1 cellular context compared by ENCODE assay signal in genomic region chr3:172140499-172141391, GRCh38.
TF ChIP-seq lines count a peak whose summit lies in the region.

No MANE protein-coding gene starts in this region.

TF ChIP-seq in HepG2, 621 proteins besides CTCF, POLR2A, EP300 and RAD21 (continued from another document and continues in another):
- TF ChIP-seq ZHX1 (CRISPR knock-in tag; IDR thresholded peaks at IDR 0.05; ENCODE audit: low read depth) (peak; percentile 87), JUND (CRISPR knock-in tag; IDR thresholded peaks at IDR 0.05) (peak; percentile 97), PREB (CRISPR knock-in tag; IDR thresholded peaks at IDR 0.05) (no peak), ZNF550 (CRISPR knock-in tag; IDR thresholded peaks at IDR 0.05; ENCODE audit: borderline replicate concordance) (no peak), SALL2 (CRISPR knock-in tag; IDR thresholded peaks at IDR 0.05) (peak; percentile 87), RFXAP (CRISPR knock-in tag; IDR thresholded peaks at IDR 0.05; ENCODE audit: borderline replicate concordance) (peak; percentile 80), ZNF788 (CRISPR knock-in tag; IDR thresholded peaks at IDR 0.05; ENCODE audit: borderline replicate concordance) (peak; percentile 68; the same call in 1 of the 2 replicates), ZKSCAN8 (CRISPR knock-in tag; IDR thresholded peaks at IDR 0.05; ENCODE audit: borderline replicate concordance) (peak; percentile 96), ZNF12 (CRISPR knock-in tag; IDR thresholded peaks at IDR 0.05) (peak; percentile 70; the same call in 1 of the 2 replicates), RCOR2 (CRISPR knock-in tag; IDR thresholded peaks at IDR 0.05) (peak; percentile 94), BRD4 (CRISPR knock-in tag; IDR thresholded peaks at IDR 0.05) (peak; percentile 85; the same call in 1 of the 2 replicates), PRPF4 (IDR thresholded peaks at IDR 0.05; ENCODE audit: low read depth, low read length, poor library complexity, severe bottlenecking) (no peak), ZNF335 (CRISPR knock-in tag; IDR thresholded peaks at IDR 0.05) (peak; percentile 59; the same call in 1 of the 2 replicates), ZNF598 (CRISPR knock-in tag; IDR thresholded peaks at IDR 0.05; ENCODE audit: borderline replicate concordance) (no peak), YEATS2 (CRISPR knock-in tag; IDR thresholded peaks at IDR 0.05; ENCODE audit: borderline replicate concordance) (no peak), HIC2 (CRISPR knock-in tag; IDR thresholded peaks at IDR 0.05; ENCODE audit: low read depth) (no peak), FOSL1 (CRISPR knock-in tag; IDR thresholded peaks at IDR 0.05; ENCODE audit: borderline replicate concordance) (peak; percentile 30; the same call in 1 of the 2 replicates), ZNF343 (CRISPR knock-in tag; IDR thresholded peaks at IDR 0.05) (no peak), PCBP1 (IDR thresholded peaks at IDR 0.05; ENCODE audit: borderline replicate concordance, low read depth, low read length) (no peak), SUZ12 (IDR thresholded peaks at IDR 0.05; ENCODE audit: low read depth, low read length) (no peak), ZNF503 (CRISPR knock-in tag; IDR thresholded peaks at IDR 0.05) (peak; percentile 96), POGZ (CRISPR knock-in tag; IDR thresholded peaks at IDR 0.05) (peak; percentile 84), ZNF274 (CRISPR knock-in tag; IDR thresholded peaks at IDR 0.05) (peak; percentile 40; the same call in 1 of the 2 replicates), ZFY (CRISPR knock-in tag; IDR thresholded peaks at IDR 0.05) (peak; percentile 38; the same call in 1 of the 2 replicates), TCF7L2 (IDR thresholded peaks at IDR 0.05; ENCODE audit: low read depth, low read length) (peak; percentile 33; the same call in 1 of the 2 replicates), KDM1A (CRISPR knock-in tag; IDR thresholded peaks at IDR 0.05) (peak; percentile 57; the same call in 1 of the 2 replicates), HCFC1 (IDR thresholded peaks at IDR 0.05; ENCODE audit: low read depth, low read length) (no peak), TGIF2 (CRISPR knock-in tag; IDR thresholded peaks at IDR 0.05) (peak; percentile 99), ZNF572 (CRISPR knock-in tag; IDR thresholded peaks at IDR 0.05) (no peak)
- TF ChIP-seq, protein P1, sequence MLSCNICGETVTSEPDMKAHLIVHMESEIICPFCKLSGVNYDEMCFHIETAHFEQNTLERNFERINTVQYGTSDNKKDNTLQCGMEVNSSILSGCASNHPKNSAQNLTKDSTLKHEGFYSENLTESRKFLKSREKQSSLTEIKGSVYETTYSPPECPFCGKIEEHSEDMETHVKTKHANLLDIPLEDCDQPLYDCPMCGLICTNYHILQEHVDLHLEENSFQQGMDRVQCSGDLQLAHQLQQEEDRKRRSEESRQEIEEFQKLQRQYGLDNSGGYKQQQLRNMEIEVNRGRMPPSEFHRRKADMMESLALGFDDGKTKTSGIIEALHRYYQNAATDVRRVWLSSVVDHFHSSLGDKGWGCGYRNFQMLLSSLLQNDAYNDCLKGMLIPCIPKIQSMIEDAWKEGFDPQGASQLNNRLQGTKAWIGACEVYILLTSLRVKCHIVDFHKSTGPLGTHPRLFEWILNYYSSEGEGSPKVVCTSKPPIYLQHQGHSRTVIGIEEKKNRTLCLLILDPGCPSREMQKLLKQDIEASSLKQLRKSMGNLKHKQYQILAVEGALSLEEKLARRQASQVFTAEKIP (CRISPR knock-in tag; IDR thresholded peaks at IDR 0.05; ENCODE audit: borderline replicate concordance): no peak
- TF ChIP-seq, protein P2, sequence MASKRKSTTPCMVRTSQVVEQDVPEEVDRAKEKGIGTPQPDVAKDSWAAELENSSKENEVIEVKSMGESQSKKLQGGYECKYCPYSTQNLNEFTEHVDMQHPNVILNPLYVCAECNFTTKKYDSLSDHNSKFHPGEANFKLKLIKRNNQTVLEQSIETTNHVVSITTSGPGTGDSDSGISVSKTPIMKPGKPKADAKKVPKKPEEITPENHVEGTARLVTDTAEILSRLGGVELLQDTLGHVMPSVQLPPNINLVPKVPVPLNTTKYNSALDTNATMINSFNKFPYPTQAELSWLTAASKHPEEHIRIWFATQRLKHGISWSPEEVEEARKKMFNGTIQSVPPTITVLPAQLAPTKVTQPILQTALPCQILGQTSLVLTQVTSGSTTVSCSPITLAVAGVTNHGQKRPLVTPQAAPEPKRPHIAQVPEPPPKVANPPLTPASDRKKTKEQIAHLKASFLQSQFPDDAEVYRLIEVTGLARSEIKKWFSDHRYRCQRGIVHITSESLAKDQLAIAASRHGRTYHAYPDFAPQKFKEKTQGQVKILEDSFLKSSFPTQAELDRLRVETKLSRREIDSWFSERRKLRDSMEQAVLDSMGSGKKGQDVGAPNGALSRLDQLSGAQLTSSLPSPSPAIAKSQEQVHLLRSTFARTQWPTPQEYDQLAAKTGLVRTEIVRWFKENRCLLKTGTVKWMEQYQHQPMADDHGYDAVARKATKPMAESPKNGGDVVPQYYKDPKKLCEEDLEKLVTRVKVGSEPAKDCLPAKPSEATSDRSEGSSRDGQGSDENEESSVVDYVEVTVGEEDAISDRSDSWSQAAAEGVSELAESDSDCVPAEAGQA (IDR thresholded peaks at IDR 0.05; ENCODE audit: low read depth): peak; percentile 56; the same call in 1 of the 2 replicates
- TF ChIP-seq, protein P2 (CRISPR knock-in tag; IDR thresholded peaks at IDR 0.05; ENCODE audit: borderline replicate concordance): no peak
- TF ChIP-seq, protein P3, sequence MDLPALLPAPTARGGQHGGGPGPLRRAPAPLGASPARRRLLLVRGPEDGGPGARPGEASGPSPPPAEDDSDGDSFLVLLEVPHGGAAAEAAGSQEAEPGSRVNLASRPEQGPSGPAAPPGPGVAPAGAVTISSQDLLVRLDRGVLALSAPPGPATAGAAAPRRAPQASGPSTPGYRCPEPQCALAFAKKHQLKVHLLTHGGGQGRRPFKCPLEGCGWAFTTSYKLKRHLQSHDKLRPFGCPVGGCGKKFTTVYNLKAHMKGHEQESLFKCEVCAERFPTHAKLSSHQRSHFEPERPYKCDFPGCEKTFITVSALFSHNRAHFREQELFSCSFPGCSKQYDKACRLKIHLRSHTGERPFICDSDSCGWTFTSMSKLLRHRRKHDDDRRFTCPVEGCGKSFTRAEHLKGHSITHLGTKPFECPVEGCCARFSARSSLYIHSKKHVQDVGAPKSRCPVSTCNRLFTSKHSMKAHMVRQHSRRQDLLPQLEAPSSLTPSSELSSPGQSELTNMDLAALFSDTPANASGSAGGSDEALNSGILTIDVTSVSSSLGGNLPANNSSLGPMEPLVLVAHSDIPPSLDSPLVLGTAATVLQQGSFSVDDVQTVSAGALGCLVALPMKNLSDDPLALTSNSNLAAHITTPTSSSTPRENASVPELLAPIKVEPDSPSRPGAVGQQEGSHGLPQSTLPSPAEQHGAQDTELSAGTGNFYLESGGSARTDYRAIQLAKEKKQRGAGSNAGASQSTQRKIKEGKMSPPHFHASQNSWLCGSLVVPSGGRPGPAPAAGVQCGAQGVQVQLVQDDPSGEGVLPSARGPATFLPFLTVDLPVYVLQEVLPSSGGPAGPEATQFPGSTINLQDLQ (CRISPR knock-in tag; IDR thresholded peaks at IDR 0.05): no peak
- TF ChIP-seq, protein P4, sequence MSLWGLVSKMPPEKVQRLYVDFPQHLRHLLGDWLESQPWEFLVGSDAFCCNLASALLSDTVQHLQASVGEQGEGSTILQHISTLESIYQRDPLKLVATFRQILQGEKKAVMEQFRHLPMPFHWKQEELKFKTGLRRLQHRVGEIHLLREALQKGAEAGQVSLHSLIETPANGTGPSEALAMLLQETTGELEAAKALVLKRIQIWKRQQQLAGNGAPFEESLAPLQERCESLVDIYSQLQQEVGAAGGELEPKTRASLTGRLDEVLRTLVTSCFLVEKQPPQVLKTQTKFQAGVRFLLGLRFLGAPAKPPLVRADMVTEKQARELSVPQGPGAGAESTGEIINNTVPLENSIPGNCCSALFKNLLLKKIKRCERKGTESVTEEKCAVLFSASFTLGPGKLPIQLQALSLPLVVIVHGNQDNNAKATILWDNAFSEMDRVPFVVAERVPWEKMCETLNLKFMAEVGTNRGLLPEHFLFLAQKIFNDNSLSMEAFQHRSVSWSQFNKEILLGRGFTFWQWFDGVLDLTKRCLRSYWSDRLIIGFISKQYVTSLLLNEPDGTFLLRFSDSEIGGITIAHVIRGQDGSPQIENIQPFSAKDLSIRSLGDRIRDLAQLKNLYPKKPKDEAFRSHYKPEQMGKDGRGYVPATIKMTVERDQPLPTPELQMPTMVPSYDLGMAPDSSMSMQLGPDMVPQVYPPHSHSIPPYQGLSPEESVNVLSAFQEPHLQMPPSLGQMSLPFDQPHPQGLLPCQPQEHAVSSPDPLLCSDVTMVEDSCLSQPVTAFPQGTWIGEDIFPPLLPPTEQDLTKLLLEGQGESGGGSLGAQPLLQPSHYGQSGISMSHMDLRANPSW (CRISPR knock-in tag; IDR thresholded peaks at IDR 0.05; ENCODE audit: borderline replicate concordance): peak; percentile 92
